ENCODE assay signal across 2 cellular contexts in genomic region chr2:171253900-171254447, GRCh38.
TF ChIP-seq lines count a peak whose summit lies in the region.

No MANE protein-coding gene starts in this region.

TF ChIP-seq in IMR-90, 13 proteins besides CTCF, POLR2A, EP300 and RAD21:
- TF ChIP-seq RFX5 (IDR thresholded peaks at IDR 0.05; ENCODE audit: low read depth, low read length) (no peak), MAFK (IDR thresholded peaks at IDR 0.05; ENCODE audit: low read depth, low read length) (peak; percentile 50), FOS (IDR thresholded peaks at IDR 0.05; ENCODE audit: low read depth, low read length) (no peak), CHD1 (IDR thresholded peaks at IDR 0.05; ENCODE audit: low read depth, low read length) (no peak), MAZ (IDR thresholded peaks at IDR 0.05; ENCODE audit: borderline replicate concordance, low read depth, low read length) (no peak), CEBPB (IDR thresholded peaks at IDR 0.05; ENCODE audit: low read depth, low read length) (no peak)
- TF ChIP-seq, protein P1, sequence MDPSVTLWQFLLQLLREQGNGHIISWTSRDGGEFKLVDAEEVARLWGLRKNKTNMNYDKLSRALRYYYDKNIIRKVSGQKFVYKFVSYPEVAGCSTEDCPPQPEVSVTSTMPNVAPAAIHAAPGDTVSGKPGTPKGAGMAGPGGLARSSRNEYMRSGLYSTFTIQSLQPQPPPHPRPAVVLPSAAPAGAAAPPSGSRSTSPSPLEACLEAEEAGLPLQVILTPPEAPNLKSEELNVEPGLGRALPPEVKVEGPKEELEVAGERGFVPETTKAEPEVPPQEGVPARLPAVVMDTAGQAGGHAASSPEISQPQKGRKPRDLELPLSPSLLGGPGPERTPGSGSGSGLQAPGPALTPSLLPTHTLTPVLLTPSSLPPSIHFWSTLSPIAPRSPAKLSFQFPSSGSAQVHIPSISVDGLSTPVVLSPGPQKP (IDR thresholded peaks at IDR 0.05; ENCODE audit: borderline replicate concordance, low read depth, low read length), result no peak
- TF ChIP-seq, protein P2, sequence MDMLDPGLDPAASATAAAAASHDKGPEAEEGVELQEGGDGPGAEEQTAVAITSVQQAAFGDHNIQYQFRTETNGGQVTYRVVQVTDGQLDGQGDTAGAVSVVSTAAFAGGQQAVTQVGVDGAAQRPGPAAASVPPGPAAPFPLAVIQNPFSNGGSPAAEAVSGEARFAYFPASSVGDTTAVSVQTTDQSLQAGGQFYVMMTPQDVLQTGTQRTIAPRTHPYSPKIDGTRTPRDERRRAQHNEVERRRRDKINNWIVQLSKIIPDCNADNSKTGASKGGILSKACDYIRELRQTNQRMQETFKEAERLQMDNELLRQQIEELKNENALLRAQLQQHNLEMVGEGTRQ (IDR thresholded peaks at IDR 0.05; ENCODE audit: low read depth, low read length), result no peak

TF ChIP-seq in K562, 482 proteins besides CTCF, POLR2A, EP300 and RAD21:
- TF ChIP-seq ZNF696 (CRISPR knock-in tag; conservative IDR thresholded peaks at IDR 0.05), result no peak
- TF ChIP-seq ZNF175 (CRISPR knock-in tag; IDR thresholded peaks at IDR 0.05; ENCODE audit: low read depth), result no peak
- TF ChIP-seq RBM25 (IDR thresholded peaks at IDR 0.05; ENCODE audit: low read depth, low read length, severe bottlenecking), result no peak
- TF ChIP-seq CTBP1 (IDR thresholded peaks at IDR 0.05; ENCODE audit: borderline replicate concordance), result no peak
- TF ChIP-seq, protein P3, sequence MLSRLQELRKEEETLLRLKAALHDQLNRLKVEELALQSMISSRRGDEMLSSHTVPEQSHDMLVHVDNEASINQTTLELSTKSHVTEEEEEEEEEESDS (CRISPR knock-in tag; IDR thresholded peaks at IDR 0.05), result no peak
- TF ChIP-seq ZNF282 (CRISPR knock-in tag; IDR thresholded peaks at IDR 0.05), result no peak
- TF ChIP-seq MAFG (tag; conservative IDR thresholded peaks at IDR 0.05), result peak; percentile 46; the same call in 1 of the 2 replicates
- TF ChIP-seq PHF20 (IDR thresholded peaks at IDR 0.05; ENCODE audit: partially characterized antibody), result no peak
- no peak for TF ChIP-seq CBX5 (IDR thresholded peaks at IDR 0.05; ENCODE audit: borderline replicate concordance, low read depth)
- no peak for TF ChIP-seq MYNN (IDR thresholded peaks at IDR 0.05)
- no peak for TF ChIP-seq MYNN (CRISPR knock-in tag; IDR thresholded peaks at IDR 0.05)
- no peak for TF ChIP-seq POLR2AphosphoS2 (IDR thresholded peaks at IDR 0.05; ENCODE audit: low read length)
- TF ChIP-seq ZNF311 (CRISPR knock-in tag; IDR thresholded peaks at IDR 0.05), result 0 out of 2 replicates have a peak, but pooled peaks have one; percentile 10
- TF ChIP-seq ZNF23 (CRISPR knock-in tag; IDR thresholded peaks at IDR 0.05), result no peak
- no peak for TF ChIP-seq BRF1 (IDR thresholded peaks at IDR 0.05; ENCODE audit: borderline replicate concordance, extremely low read depth, insufficient read length)
- TF ChIP-seq ZNF316 (IDR thresholded peaks at IDR 0.05), result peak; percentile 79
- TF ChIP-seq CTCFL (IDR thresholded peaks at IDR 0.05; ENCODE audit: borderline replicate concordance, insufficient read depth, low read depth, low read length, poor library complexity, severe bottlenecking), result no peak
- no peak for TF ChIP-seq ZFP91 (CRISPR knock-in tag; IDR thresholded peaks at IDR 0.05)
- TF ChIP-seq, protein P4, sequence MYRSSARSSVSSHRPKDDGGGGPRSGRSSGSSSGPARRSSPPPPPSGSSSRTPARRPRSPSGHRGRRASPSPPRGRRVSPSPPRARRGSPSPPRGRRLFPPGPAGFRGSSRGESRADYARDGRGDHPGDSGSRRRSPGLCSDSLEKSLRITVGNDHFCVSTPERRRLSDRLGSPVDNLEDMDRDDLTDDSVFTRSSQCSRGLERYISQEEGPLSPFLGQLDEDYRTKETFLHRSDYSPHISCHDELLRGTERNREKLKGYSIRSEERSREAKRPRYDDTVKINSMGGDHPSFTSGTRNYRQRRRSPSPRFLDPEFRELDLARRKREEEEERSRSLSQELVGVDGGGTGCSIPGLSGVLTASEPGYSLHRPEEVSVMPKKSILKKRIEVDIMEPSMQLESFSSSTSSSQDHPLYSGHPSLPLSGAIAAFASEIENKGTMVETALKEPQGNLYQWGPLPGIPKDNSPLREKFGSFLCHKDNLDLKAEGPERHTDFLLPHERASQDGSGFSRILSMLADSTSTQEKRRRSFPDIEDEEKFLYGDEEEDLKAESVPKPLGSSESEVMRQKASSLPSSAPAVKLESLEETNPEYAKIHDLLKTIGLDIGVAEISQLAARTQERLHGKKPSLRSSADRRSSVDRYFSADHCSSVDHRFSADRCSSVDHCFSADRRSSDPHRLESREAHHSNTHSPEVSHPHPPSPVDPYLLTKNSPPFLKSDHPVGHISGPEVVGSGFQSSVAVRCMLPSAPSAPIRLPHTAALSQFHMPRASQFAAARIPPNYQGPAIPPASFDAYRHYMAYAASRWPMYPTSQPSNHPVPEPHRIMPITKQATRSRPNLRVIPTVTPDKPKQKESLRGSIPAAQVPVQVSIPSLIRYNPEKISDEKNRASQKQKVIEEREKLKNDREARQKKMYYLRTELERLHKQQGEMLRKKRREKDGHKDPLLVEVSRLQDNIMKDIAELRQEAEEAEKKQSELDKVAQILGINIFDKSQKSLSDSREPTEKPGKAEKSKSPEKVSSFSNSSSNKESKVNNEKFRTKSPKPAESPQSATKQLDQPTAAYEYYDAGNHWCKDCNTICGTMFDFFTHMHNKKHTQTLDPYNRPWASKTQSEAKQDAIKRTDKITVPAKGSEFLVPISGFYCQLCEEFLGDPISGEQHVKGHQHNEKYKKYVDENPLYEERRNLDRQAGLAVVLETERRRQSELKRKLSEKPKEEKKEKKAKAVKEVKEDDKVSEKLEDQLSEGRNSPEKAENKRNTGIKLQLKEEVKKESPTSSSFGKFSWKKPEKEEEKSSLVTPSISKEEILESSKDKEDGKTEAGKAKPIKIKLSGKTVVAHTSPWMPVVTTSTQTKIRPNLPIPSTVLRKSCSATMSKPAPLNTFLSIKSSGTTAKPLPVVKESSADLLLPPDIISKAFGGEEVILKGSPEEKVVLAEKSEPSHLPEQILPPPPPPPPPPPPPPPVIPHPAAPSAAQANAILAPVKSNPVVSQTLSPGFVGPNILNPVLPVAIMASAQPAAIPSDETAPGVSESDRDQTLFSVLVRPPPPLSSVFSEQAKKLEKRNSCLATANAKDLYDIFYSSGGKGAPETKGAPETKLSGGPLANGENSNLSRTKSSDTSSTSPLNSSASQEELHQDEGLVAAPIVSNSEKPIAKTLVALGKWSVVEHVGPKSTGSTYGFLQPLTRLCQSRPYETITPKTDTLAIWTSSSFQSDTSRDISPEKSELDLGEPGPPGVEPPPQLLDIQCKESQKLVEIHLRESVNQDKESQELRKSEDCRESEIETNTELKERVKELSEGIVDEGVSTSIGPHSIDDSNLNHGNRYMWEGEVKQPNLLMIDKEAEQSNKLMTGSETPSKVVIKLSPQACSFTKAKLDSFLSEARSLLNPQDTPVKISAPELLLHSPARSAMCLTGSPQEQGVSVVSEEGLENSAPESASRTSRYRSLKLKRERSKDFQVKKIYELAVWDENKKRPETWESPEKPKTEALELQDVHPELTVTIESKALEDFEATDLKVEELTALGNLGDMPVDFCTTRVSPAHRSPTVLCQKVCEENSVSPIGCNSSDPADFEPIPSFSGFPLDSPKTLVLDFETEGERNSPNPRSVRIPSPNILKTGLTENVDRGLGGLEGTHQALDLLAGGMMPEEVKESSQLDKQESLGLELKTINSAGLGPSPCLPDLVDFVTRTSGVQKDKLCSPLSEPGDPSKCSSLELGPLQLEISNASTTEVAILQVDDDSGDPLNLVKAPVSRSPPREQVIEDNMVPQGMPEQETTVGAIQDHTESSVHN (IDR thresholded peaks at IDR 0.05; ENCODE audit: borderline replicate concordance in 1 of 2, low read depth in 1 of 2), result no peak
- TF ChIP-seq MAFF (IDR thresholded peaks at IDR 0.05; ENCODE audit: low read length), result 0 out of 2 replicates have a peak, but pooled peaks have one; percentile 28
- TF ChIP-seq ZNF398 (CRISPR knock-in tag; IDR thresholded peaks at IDR 0.05), result no peak
- TF ChIP-seq TARDBP (IDR thresholded peaks at IDR 0.05), result no peak
- no peak for TF ChIP-seq ZNF764 (CRISPR knock-in tag; IDR thresholded peaks at IDR 0.05; ENCODE audit: low read depth)
- peak; percentile 54; the same call in 1 of the 2 replicates for TF ChIP-seq C11orf30 (IDR thresholded peaks at IDR 0.05; ENCODE audit: low read depth)
- no peak for TF ChIP-seq ZSCAN32 (CRISPR knock-in tag; IDR thresholded peaks at IDR 0.05)
TF ChIP-seq in K562: peak in this region for 5.
